35 cellular contexts compared by ENCODE assay signal in genomic region chr1:69058454-69058853, GRCh38.
"Had no signal": no experiment of that assay in that cellular context is flagged by ENCODE, and none has a peak within 500 bp of the region (broad histone marks: within the 10 kb centered on the region; RNA-seq: fewer than 3 reads in every experiment).

No MANE protein-coding gene starts in this region.

- H3K27me3 Mint-ChIP-seq: activated CD4-positive, alpha-beta memory T cell treated with anti-CD3 and anti-CD28 coated beads for 36 hours; activated CD4-positive, alpha-beta T cell treated with anti-CD3 and anti-CD28 coated beads, Interleukin-2, amount 10 ng/mL, durations not matched to agents 24 days and 14 days; activated naive CD8-positive, alpha-beta T cell treated with anti-CD3 and anti-CD28 coated beads for 36 hours; memory B cell; naive thymus-derived CD4-positive, alpha-beta T cell; stimulated activated naive B cell treated with anti-CD40 and anti-IgM and Interleukin-4, amounts not matched to agents 10 μg/mL and 1 μg/mL and 100 μg/mL, for 72 hours had no signal

- ATAC-seq: esophagus mucosa; heart left ventricle; left colon; naive thymus-derived CD4-positive, alpha-beta T cell; pancreas; psoas muscle; stimulated activated naive B cell treated with anti-CD40 and anti-IgM and Interleukin-4, amounts not matched to agents 10 μg/mL and 1 μg/mL and 100 μg/mL, for 72 hours had no signal

- H3K9me3 Mint-ChIP-seq: memory B cell; neural crest cell; T-helper 2 cell treated with Interferon-gamma antibody and Interleukin-4, amounts not matched to agents 5 μg/mL and 100 μg/mL, for 36 hours had no signal

- H3K4me3 ChIP-seq: adrenal gland, heart left ventricle, pancreas, psoas muscle, right atrium auricular region, smooth muscle cell, stomach, tibial artery had no signal

- H3K27ac ChIP-seq: adrenal gland, brain microvascular endothelial cell, heart left ventricle, pancreas, psoas muscle, right atrium auricular region, stomach, tibial artery had no signal

- H3K4me3 Mint-ChIP-seq: activated CD4-positive, alpha-beta memory T cell treated with anti-CD3 and anti-CD28 coated beads for 36 hours; activated CD4-positive, alpha-beta T cell treated with anti-CD3 and anti-CD28 coated beads, Interleukin-2, amount 10 ng/mL, durations not matched to agents 24 days and 14 days; activated naive CD4-positive, alpha-beta T cell treated with anti-CD3 and anti-CD28 coated beads for 36 hours; activated naive CD8-positive, alpha-beta T cell treated with anti-CD3 and anti-CD28 coated beads for 36 hours; activated T-helper 1 cell treated with anti-CD3 and anti-CD28 coated beads, Interleukin-12 subunit alpha, Interleukin-12 subunit beta, Interleukin-2, Interleukin-4 antibody, amounts not matched to agents 30 ng/mL and 10 ng/mL and 1 ng/mL, durations not matched to agents 14 hours and 24 hours and 36 hours; immature natural killer cell; memory B cell; naive thymus-derived CD4-positive, alpha-beta T cell; neural crest cell; stimulated activated naive B cell treated with anti-CD40 and anti-IgM and Interleukin-4, amounts not matched to agents 10 μg/mL and 1 μg/mL and 100 μg/mL, for 72 hours; T-helper 2 cell treated with Interferon-gamma antibody and Interleukin-4, amounts not matched to agents 5 μg/mL and 100 μg/mL, for 36 hours had no signal

- H3K4me1 ChIP-seq: adrenal gland, heart left ventricle, pancreas, psoas muscle, right atrium auricular region, tibial artery had no signal

- H3K9me3 ChIP-seq: adrenal gland, heart left ventricle, pancreas, psoas muscle, right atrium auricular region, stomach, tibial artery had no signal

- H3K4me1 Mint-ChIP-seq: activated CD4-positive, alpha-beta T cell treated with anti-CD3 and anti-CD28 coated beads, Interleukin-2, amount 10 ng/mL, durations not matched to agents 24 days and 14 days; activated naive CD8-positive, alpha-beta T cell treated with anti-CD3 and anti-CD28 coated beads for 36 hours; immature natural killer cell; memory B cell; naive thymus-derived CD4-positive, alpha-beta T cell; neural crest cell; stimulated activated naive B cell treated with anti-CD40 and anti-IgM and Interleukin-4, amounts not matched to agents 10 μg/mL and 1 μg/mL and 100 μg/mL, for 72 hours had no signal

- H3K27ac Mint-ChIP-seq: activated CD4-positive, alpha-beta memory T cell treated with anti-CD3 and anti-CD28 coated beads for 36 hours; activated CD4-positive, alpha-beta T cell treated with anti-CD3 and anti-CD28 coated beads, Interleukin-2, amount 10 ng/mL, durations not matched to agents 24 days and 14 days; activated naive CD4-positive, alpha-beta T cell treated with anti-CD3 and anti-CD28 coated beads for 36 hours; activated naive CD8-positive, alpha-beta T cell treated with anti-CD3 and anti-CD28 coated beads for 36 hours; activated T-helper 1 cell treated with anti-CD3 and anti-CD28 coated beads, Interleukin-12 subunit alpha, Interleukin-12 subunit beta, Interleukin-2, Interleukin-4 antibody, amounts not matched to agents 30 ng/mL and 10 ng/mL and 1 ng/mL, durations not matched to agents 14 hours and 24 hours and 36 hours; immature natural killer cell; memory B cell; naive thymus-derived CD4-positive, alpha-beta T cell; stimulated activated naive B cell treated with anti-CD40 and anti-IgM and Interleukin-4, amounts not matched to agents 10 μg/mL and 1 μg/mL and 100 μg/mL, for 72 hours; T-helper 2 cell treated with Interferon-gamma antibody and Interleukin-4, amounts not matched to agents 5 μg/mL and 100 μg/mL, for 36 hours had no signal

- H3K4me2 ChIP-seq: smooth muscle cell had no signal

- DNase-seq: activated CD4-positive, alpha-beta memory T cell treated with anti-CD3 and anti-CD28 coated beads for 36 hours; activated CD4-positive, alpha-beta T cell treated with anti-CD3 and anti-CD28 coated beads, Interleukin-2, amount 10 ng/mL, durations not matched to agents 24 days and 14 days; activated CD4-positive, CD25-positive, alpha-beta regulatory T cell treated with anti-CD3 and anti-CD28 coated beads, Interleukin-2, amount 50 U/mL, for 72 hours; activated CD8-positive, alpha-beta memory T cell treated with anti-CD3 and anti-CD28 coated beads, Interleukin-2, amount 50 U/mL, for 4 hours; activated effector memory CD4-positive, alpha-beta T cell treated with anti-CD3 and anti-CD28 coated beads, Interleukin-2, amount 50 U/mL, for 16 hours; activated naive CD4-positive, alpha-beta T cell treated with anti-CD3 and anti-CD28 coated beads for 36 hours; activated naive CD8-positive, alpha-beta T cell treated with anti-CD3 and anti-CD28 coated beads for 36 hours; activated T-cell treated with anti-CD3 and anti-CD28 coated beads, Interleukin-2, amount 50 U/mL, for 1 hour; adrenal gland; aorta; brain microvascular endothelial cell; caudate nucleus; foreskin fibroblast; heart left ventricle; hypothalamus; immature natural killer cell; kidney; left colon; midbrain; naive thymus-derived CD4-positive, alpha-beta T cell; nucleus accumbens; pancreas; psoas muscle; stimulated activated CD4-positive, alpha-beta T cell treated with anti-CD3 and anti-CD28 coated beads, Interleukin-2, amount 100 ng/mL, for 24 hours; stimulated activated naive B cell treated with anti-CD40 and anti-IgM and Interleukin-4, amounts not matched to agents 10 μg/mL and 1 μg/mL and 100 μg/mL, for 72 hours; stomach; T-helper 1 cell; tibial artery had no signal

- H3K36me3 Mint-ChIP-seq: activated CD4-positive, alpha-beta memory T cell treated with anti-CD3 and anti-CD28 coated beads for 36 hours; activated naive CD8-positive, alpha-beta T cell treated with anti-CD3 and anti-CD28 coated beads for 36 hours; immature natural killer cell; memory B cell; stimulated activated naive B cell treated with anti-CD40 and anti-IgM and Interleukin-4, amounts not matched to agents 10 μg/mL and 1 μg/mL and 100 μg/mL, for 72 hours had no signal

- H3K27me3 ChIP-seq: adrenal gland, brain microvascular endothelial cell, heart left ventricle, pancreas, right atrium auricular region, stomach, tibial artery had no signal

- H3K36me3 ChIP-seq: adrenal gland, brain microvascular endothelial cell, heart left ventricle, pancreas, right atrium auricular region, stomach, tibial artery had no signal
